ENCODE assay signal across 23 cellular contexts in genomic region chr12:122303068-122303467, GRCh38.
"Had no signal": no experiment of that assay in that cellular context is flagged by ENCODE, and none has a peak within 500 bp of the region (broad histone marks: within the 10 kb centered on the region; RNA-seq: fewer than 3 reads in every experiment).

No MANE protein-coding gene starts in this region.

- H3K4me1 ChIP-seq: gastrocnemius medialis, heart left ventricle, pancreas, right lobe of liver, thyroid gland had no signal

- H3K9me3 ChIP-seq: gastrocnemius medialis, heart left ventricle, neutrophil, pancreas, right lobe of liver, thyroid gland had no signal

- H3K4me1 Mint-ChIP-seq: activated CD4-positive, alpha-beta T cell treated with anti-CD3 and anti-CD28 coated beads, Interleukin-2, amount 10 ng/mL, durations not matched to agents 7 days and 5 days; activated naive CD8-positive, alpha-beta T cell treated with anti-CD3 and anti-CD28 coated beads, Interleukin-2, amount 10 ng/mL, durations not matched to agents 7 days and 5 days; brain; T-cell had no signal

- DNase-seq: activated CD4-positive, alpha-beta T cell treated with anti-CD3 and anti-CD28 coated beads, Interleukin-2, amount 10 ng/mL, durations not matched to agents 7 days and 5 days; activated CD8-positive, alpha-beta memory T cell treated with anti-CD3 and anti-CD28 coated beads, Interleukin-2, amount 50 U/mL, for 4 hours; activated CD8-positive, alpha-beta T cell treated with anti-CD3 and anti-CD28 coated beads, Interleukin-2, amount 10 ng/mL, durations not matched to agents 7 days and 5 days; activated effector memory CD4-positive, alpha-beta T cell treated with anti-CD3 and anti-CD28 coated beads, Interleukin-2, amount 50 U/mL, for 16 hours; activated naive CD8-positive, alpha-beta T cell treated with anti-CD3 and anti-CD28 coated beads, Interleukin-2, amount 10 ng/mL, durations not matched to agents 7 days and 5 days; activated T-cell treated with anti-CD3 and anti-CD28 coated beads, Interleukin-2, amount 50 U/mL, for 48 hours; central memory CD4-positive, alpha-beta T cell; erythroblast; gastrocnemius medialis; heart left ventricle; mesenchymal stem cell; naive thymus-derived CD8-positive, alpha-beta T cell; pancreas; right lobe of liver; small intestine; stimulated activated CD4-positive, alpha-beta T cell treated with anti-CD3 and anti-CD28 coated beads, Interleukin-15, amount 100 ng/mL, for 24 hours; stimulated activated CD4-positive, alpha-beta T cell treated with anti-CD3 and anti-CD28 coated beads, Interleukin-2, amount 100 ng/mL, for 48 hours; T-cell; T-helper 9 cell; thyroid gland had no signal

- H3K27ac ChIP-seq: coronary artery, heart left ventricle, neutrophil, pancreas, right lobe of liver, thyroid gland had no signal

- H3K27ac Mint-ChIP-seq: activated CD4-positive, alpha-beta T cell treated with anti-CD3 and anti-CD28 coated beads, Interleukin-2, amount 10 ng/mL, durations not matched to agents 7 days and 5 days; activated naive CD8-positive, alpha-beta T cell treated with anti-CD3 and anti-CD28 coated beads, Interleukin-2, amount 10 ng/mL, durations not matched to agents 7 days and 5 days had no signal

- H3K4me3 ChIP-seq: coronary artery, gastrocnemius medialis, heart left ventricle, pancreas, right lobe of liver, thyroid gland had no signal

- H3K4me3 Mint-ChIP-seq: activated CD4-positive, alpha-beta T cell treated with anti-CD3 and anti-CD28 coated beads, Interleukin-2, amount 10 ng/mL, durations not matched to agents 7 days and 5 days; activated CD8-positive, alpha-beta T cell treated with anti-CD3 and anti-CD28 coated beads, Interleukin-2, amount 10 ng/mL, durations not matched to agents 7 days and 5 days; activated naive CD8-positive, alpha-beta T cell treated with anti-CD3 and anti-CD28 coated beads, Interleukin-2, amount 10 ng/mL, durations not matched to agents 7 days and 5 days; brain; naive thymus-derived CD8-positive, alpha-beta T cell; T-cell had no signal

- H3K27me3 ChIP-seq: gastrocnemius medialis, heart left ventricle, neutrophil, pancreas, right lobe of liver, thyroid gland had no signal

- H3K27me3 Mint-ChIP-seq: activated CD4-positive, alpha-beta T cell treated with anti-CD3 and anti-CD28 coated beads, Interleukin-2, amount 10 ng/mL, durations not matched to agents 7 days and 5 days; activated naive CD8-positive, alpha-beta T cell treated with anti-CD3 and anti-CD28 coated beads, Interleukin-2, amount 10 ng/mL, durations not matched to agents 7 days and 5 days; brain; naive thymus-derived CD8-positive, alpha-beta T cell; T-cell had no signal

- ATAC-seq: activated CD8-positive, alpha-beta T cell treated with anti-CD3 and anti-CD28 coated beads, Interleukin-2, amount 10 ng/mL, durations not matched to agents 7 days and 5 days; heart left ventricle; naive thymus-derived CD8-positive, alpha-beta T cell; pancreas; right lobe of liver; T-cell had no signal

- H3K9me3 Mint-ChIP-seq: activated CD4-positive, alpha-beta T cell treated with anti-CD3 and anti-CD28 coated beads, Interleukin-2, amount 10 ng/mL, durations not matched to agents 7 days and 5 days; activated naive CD8-positive, alpha-beta T cell treated with anti-CD3 and anti-CD28 coated beads, Interleukin-2, amount 10 ng/mL, durations not matched to agents 7 days and 5 days; brain; naive thymus-derived CD8-positive, alpha-beta T cell; T-cell had no signal
